In the genomic region with DNA sequence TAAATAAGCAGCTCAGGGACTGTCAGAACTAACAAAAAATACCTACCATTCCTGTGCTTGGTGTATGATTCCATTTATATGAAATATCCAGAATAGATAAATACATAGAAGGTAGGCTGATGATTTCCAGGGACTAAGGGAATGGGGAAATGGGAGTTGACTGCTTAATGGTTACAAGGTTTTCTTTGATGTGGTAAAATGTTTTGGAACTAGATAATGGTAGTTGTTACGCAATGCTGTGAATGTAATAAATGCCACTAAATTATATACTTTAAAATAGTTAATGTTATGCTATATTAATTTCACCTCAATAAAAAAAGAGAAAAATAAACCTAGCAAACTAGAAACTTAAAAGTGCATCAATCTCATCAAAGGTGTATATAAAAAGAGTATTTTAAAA, we compare ENCODE assay signal across 26 cellular contexts. TPM values are rescaled to one million over a fixed set of nuclear protein-coding genes. Genes with fewer than 3 reads are reported as not detected.
DNase-seq lines count a peak whose midpoint lies in the region; ATAC-seq, FAIRE-seq and TF ChIP-seq lines count a peak whose summit lies in the region.
"Had no signal": no experiment of that assay in that cellular context is flagged by ENCODE, and none has a peak within 500 bp of the region (broad histone marks: within the 10 kb centered on the region; RNA-seq: fewer than 3 reads in every experiment).

No MANE protein-coding gene starts in this region.

- H3K9me3 ChIP-seq in HepG2 (ENCODE audit: low read length) (peaks cover 21% of the 10 kb centered on the region), right lobe of liver (peaks cover 0 to 14% (median 0%) of the 10 kb centered on the region in 4 donors), tibial artery (peaks cover 10 to 30% (median 15%) of the 10 kb centered on the region in 3 donors), heart right ventricle (peaks cover 0 to 52% (median 30%) of the 10 kb centered on the region in 11 donors)

- H3K4me3 ChIP-seq in HepG2 (replicated peaks in 1 of 3; ENCODE audit: insufficient read depth in 1 of 3, low read depth in 2 of 3, low read length in 3 of 3) (no peak overlapping the region), right lobe of liver (no peak overlapping the region), fibroblast of pulmonary artery (replicated peaks; ENCODE audit: low read depth, low read length) (no peak overlapping the region), tibial artery (no peak overlapping the region), heart right ventricle (no peak overlapping the region)
- H3K4me3 ChIP-seq: GM23248, HAP-1, SK-N-MC had no signal

- TF ChIP-seq RAD21 in HepG2 (CRISPR knock-in tag; IDR thresholded peaks at IDR 0.05), result no peak

- no peaks in the 10 kb centered on the region for H3K79me2 ChIP-seq in HepG2 (ENCODE audit: insufficient read depth, low read length)

- CTCF ChIA-PET in HepG2 (lab: Yijun Ruan, JAX; ENCODE audit: low intra/inter-chr PET ratio, low total read pairs), result no interaction called here

- H3K27me3 ChIP-seq in HepG2 (ENCODE audit: control insufficient read depth in 1 of 2, insufficient read depth in 2 of 2, low read length in 2 of 2) (no peaks in the 10 kb centered on the region), right lobe of liver (no peaks in the 10 kb centered on the region), tibial artery (no peaks in the 10 kb centered on the region), heart right ventricle (no peaks in the 10 kb centered on the region)

- DNase-seq in HepG2 (ENCODE audit: low spot score), result peak; percentile 23
- no peak for DNase-seq in right lobe of liver
- DNase-seq in amniotic epithelial cell (ENCODE audit: low read depth), result peak; percentile 51
- peak; percentile 27 for DNase-seq in fibroblast of pulmonary artery (ENCODE audit: low read depth)
- no peak for DNase-seq in middle frontal gyrus (ENCODE audit: extremely low spot score, low spot score)
- DNase-seq in tibial artery, result no peak
- no peak for DNase-seq in heart right ventricle
- DNase-seq: 8988T; Calu3; CD8-positive, alpha-beta memory T cell; DMS153; GM23248; KBM-7; NCI-H1694; NCI-H2081; NCI-H2171 treated with DMSO at 0.1 percent for 48 hours; NCI-H446; NCI-H526; PC-3; RPMI8226; SHP77; SW 1271 had no signal

- H3K36me3 ChIP-seq in HepG2 (replicated peaks in 1 of 2; ENCODE audit: control insufficient read depth in 1 of 2, insufficient read depth in 2 of 2, low read length in 2 of 2), result no peaks in the 10 kb centered on the region
- H3K36me3 ChIP-seq in right lobe of liver, result no peaks in the 10 kb centered on the region
- H3K36me3 ChIP-seq in tibial artery, result no peaks in the 10 kb centered on the region
- H3K36me3 ChIP-seq in heart right ventricle, result peaks cover 0 to 5% (median 0%) of the 10 kb centered on the region in 9 donors
- H3K36me3 ChIP-seq: HAP-1 had no signal

- BruUV-seq in HepG2 (replicated peaks; lab: Mats Ljungman, UMichigan), result no TSS peak

- no peaks in the 10 kb centered on the region for H4K20me1 ChIP-seq in HepG2 (ENCODE audit: insufficient read depth, low read length)

- no peak for TF ChIP-seq POLR2A in HepG2 (IDR thresholded peaks at IDR 0.05; ENCODE audit: insufficient read depth in 1 of 2, low read depth in 2 of 2, low read length in 2 of 2)
- no peak for TF ChIP-seq POLR2A in right lobe of liver (IDR thresholded peaks at IDR 0.05)

- intact Hi-C loops in HepG2 (cut with micrococcal nuclease; ENCODE audit: unreplicated experiment) (no loop called here), right lobe of liver (cut with DNase I) (no loop called here), tibial artery (cut with DNase I; ENCODE audit: low total_unique reads) (no loop called here), heart right ventricle (cut with DNase I) (no loop called here)

- in situ Hi-C loops in HepG2 (cut with HindIII; ENCODE audit: extremely low pct_ligation_motif_present, low pct_unique_long_range_greater_than_20kb), result no loop called here

- H3K27ac ChIP-seq in HepG2 (ENCODE audit: extremely low read length, insufficient read depth, low read length), result no peak overlapping the region
- no peak overlapping the region for H3K27ac ChIP-seq in right lobe of liver
- H3K27ac ChIP-seq in tibial artery, result no peak overlapping the region
- no peak overlapping the region for H3K27ac ChIP-seq in heart right ventricle
- H3K27ac ChIP-seq: C4-2B, GM23248, SK-N-MC had no signal

- WGBS in HepG2 (ENCODE audit: low lambda C conversion rate), result 98% methylated on average over 1 of the region's 1 CpG
- 100% methylated on average over 1 of the region's 1 CpG for WGBS in right lobe of liver (ENCODE audit: insufficient coverage, low coverage, low lambda C conversion rate, missing lambda C conversion rate)
- 88 to 97% methylated on average over 1 of the region's 1 CpG for WGBS in heart right ventricle, 2 donors

- TF ChIP-seq CTCF in HepG2 (CRISPR knock-in tag; IDR thresholded peaks at IDR 0.05), result no peak
- TF ChIP-seq CTCF in right lobe of liver (IDR thresholded peaks at IDR 0.05), result no peak
- no peak for TF ChIP-seq CTCF in fibroblast of pulmonary artery (IDR thresholded peaks at IDR 0.05; ENCODE audit: low read length, missing control alignments)
- TF ChIP-seq CTCF in tibial artery (IDR thresholded peaks at IDR 0.05), result no peak
- no peak for TF ChIP-seq CTCF in heart right ventricle (IDR thresholded peaks at IDR 0.05)

- ATAC-seq in HepG2 (no peak), right lobe of liver (no peak), heart right ventricle (no peak)
- ATAC-seq: PC-3 had no signal

- 0 out of 2 replicates have a peak, but pooled peaks cover 10% of the 10 kb centered on the region for H3K4me1 ChIP-seq in HepG2 (ENCODE audit: insufficient read depth, low read length)
- no peaks in the 10 kb centered on the region for H3K4me1 ChIP-seq in right lobe of liver
- no peaks in the 10 kb centered on the region for H3K4me1 ChIP-seq in tibial artery
- no peaks in the 10 kb centered on the region for H3K4me1 ChIP-seq in heart right ventricle
- H3K4me1 ChIP-seq: HAP-1 had no signal

- FAIRE-seq in HepG2 (lab: Jason Lieb, UNC), result no peak
- FAIRE-seq: GM18507 had no signal

- H3K9ac ChIP-seq in HepG2 (ENCODE audit: insufficient read depth, low read depth, low read length), result no peak overlapping the region
- H3K9ac ChIP-seq: GM23248 had no signal

- TF ChIP-seq EP300 in HepG2 (IDR thresholded peaks at IDR 0.05; ENCODE audit: low read depth in 2 of 2, low read length in 2 of 2) (no peak), HepG2 (CRISPR knock-in tag; IDR thresholded peaks at IDR 0.05; ENCODE audit: borderline replicate concordance) (no peak)

- H3K4me2 ChIP-seq in HepG2 (ENCODE audit: low read depth, low read length), result no peak overlapping the region

- H2AFZ ChIP-seq in HepG2 (ENCODE audit: low read length), result no peak overlapping the region
- H2AFZ ChIP-seq: GM23248 had no signal

- POLR2A ChIA-PET in HepG2 (lab: Yijun Ruan, JAX), result no interaction called here

TF ChIP-seq in HepG2, 621 proteins besides CTCF, POLR2A, EP300 and RAD21 (continues in another document):
- TF ChIP-seq BCL6 (CRISPR knock-in tag; IDR thresholded peaks at IDR 0.05), result peak; percentile 69
- no peak for TF ChIP-seq MAF1 (CRISPR knock-in tag; IDR thresholded peaks at IDR 0.05; ENCODE audit: borderline replicate concordance)
- no peak for TF ChIP-seq PHF21A (CRISPR knock-in tag; IDR thresholded peaks at IDR 0.05)
- no peak for TF ChIP-seq MBNL3 (CRISPR knock-in tag; conservative IDR thresholded peaks at IDR 0.05)
- TF ChIP-seq, protein P1, sequence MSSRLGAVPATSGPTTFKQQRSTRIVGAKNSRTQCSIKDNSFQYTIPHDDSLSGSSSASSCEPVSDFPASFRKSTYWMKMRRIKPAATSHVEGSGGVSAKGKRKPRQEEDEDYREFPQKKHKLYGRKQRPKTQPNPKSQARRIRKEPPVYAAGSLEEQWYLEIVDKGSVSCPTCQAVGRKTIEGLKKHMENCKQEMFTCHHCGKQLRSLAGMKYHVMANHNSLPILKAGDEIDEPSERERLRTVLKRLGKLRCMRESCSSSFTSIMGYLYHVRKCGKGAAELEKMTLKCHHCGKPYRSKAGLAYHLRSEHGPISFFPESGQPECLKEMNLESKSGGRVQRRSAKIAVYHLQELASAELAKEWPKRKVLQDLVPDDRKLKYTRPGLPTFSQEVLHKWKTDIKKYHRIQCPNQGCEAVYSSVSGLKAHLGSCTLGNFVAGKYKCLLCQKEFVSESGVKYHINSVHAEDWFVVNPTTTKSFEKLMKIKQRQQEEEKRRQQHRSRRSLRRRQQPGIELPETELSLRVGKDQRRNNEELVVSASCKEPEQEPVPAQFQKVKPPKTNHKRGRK (CRISPR knock-in tag; IDR thresholded peaks at IDR 0.05), result no peak

RNA-seq across cellular contexts. Expression of a gene that starts 41.1 kb away (rescaled TPM):
- total RNA-seq in HepG2 (2016; rRNA removed; fragmentation: Illumina TruSeq; extraction: Trizol), result 17.7 and 19.2 TPM in 2 replicates
- 9.5 and 10.8 TPM in 2 replicates for total RNA-seq in HepG2 (2016; cell fraction: cytosol; rRNA removed; fragmentation: Illumina TruSeq; extraction: Trizol; ENCODE audit: low read depth)
- total RNA-seq in HepG2 (2016; cell fraction: insoluble cytoplasmic fraction; rRNA removed; fragmentation: Illumina TruSeq; extraction: Trizol), result 15.2 and 18.0 TPM in 2 replicates
- 9.0 and 11.3 TPM in 2 replicates for total RNA-seq in HepG2 (2016; cell fraction: membrane; rRNA removed; fragmentation: Illumina TruSeq; extraction: Trizol)
- total RNA-seq in HepG2 (2016; cell fraction: nucleus; rRNA removed; fragmentation: Illumina TruSeq; extraction: Trizol), result 50.5 and 53.3 TPM in 2 replicates
- 6.2 and 7.0 TPM in 2 replicates for polyA plus RNA-seq in HepG2 (2011; rRNA removed)
- 1.6 TPM in 2 replicates for polyA plus RNA-seq in HepG2 (2011; cell fraction: cytosol; rRNA removed)
- 17.3 and 17.7 TPM in 2 replicates for polyA plus RNA-seq in HepG2 (2011; cell fraction: nucleus; rRNA removed)
- polyA plus RNA-seq in HepG2 (2012), result 4.2 and 6.5 TPM in 2 replicates
- polyA plus RNA-seq in HepG2 (2016; cell fraction: cytosol; fragmentation: Illumina TruSeq; extraction: Trizol; ENCODE audit: low read depth), result 1.7 and 2.2 TPM in 2 replicates
- polyA plus RNA-seq in HepG2 (2016; cell fraction: insoluble cytoplasmic fraction; fragmentation: Illumina TruSeq; extraction: Trizol; ENCODE audit: low read depth), result 12.4 and 12.5 TPM in 2 replicates
- 4.4 and 4.7 TPM in 2 replicates for polyA plus RNA-seq in HepG2 (2016; cell fraction: membrane; fragmentation: Illumina TruSeq; extraction: Trizol; ENCODE audit: low read depth)
- 29.8 and 34.0 TPM in 2 replicates for polyA plus RNA-seq in HepG2 (2016; cell fraction: nucleus; fragmentation: Illumina TruSeq; extraction: Trizol; ENCODE audit: insufficient read depth, low read depth)
- polyA minus RNA-seq in HepG2 (2011; rRNA and poly(A)+ RNA removed; ENCODE audit: low replicate concordance), result 9.6 and 15.5 TPM in 2 replicates
- polyA minus RNA-seq in HepG2 (2011; cell fraction: cytosol; rRNA and poly(A)+ RNA removed), result 4.1 and 4.7 TPM in 2 replicates
- polyA minus RNA-seq in HepG2 (2011; cell fraction: nucleus; rRNA and poly(A)+ RNA removed), result 67.5 and 76.2 TPM in 2 replicates
- total RNA-seq in right lobe of liver, result 1 to 10 TPM; 4.2 to 9.5 (median 6.4) TPM
- 10 to 100 TPM in 5 of 10 donors, 1 to 10 TPM in 5; 7.0 to 18.2 (median 10.2) TPM for total RNA-seq in heart right ventricle
- 10 to 100 TPM in 1 of 2 donors, 1 to 10 TPM in 1; 4.2 to 20.5 TPM for polyA plus RNA-seq in heart right ventricle

Comparison
In these comparisons a context has a peak if more than half of its experiments do, and no peak if none do; other contexts are left out.
1. DNase-seq: peak in HepG2 (single experiment), amniotic epithelial cell (single experiment) and fibroblast of pulmonary artery (single experiment); none in right lobe of liver (0 of 3), middle frontal gyrus (single experiment), tibial artery (0 of 2) and heart right ventricle (0 of 2).